Comparison of ENCODE assay signal across 17 cellular contexts in the genomic region with DNA sequence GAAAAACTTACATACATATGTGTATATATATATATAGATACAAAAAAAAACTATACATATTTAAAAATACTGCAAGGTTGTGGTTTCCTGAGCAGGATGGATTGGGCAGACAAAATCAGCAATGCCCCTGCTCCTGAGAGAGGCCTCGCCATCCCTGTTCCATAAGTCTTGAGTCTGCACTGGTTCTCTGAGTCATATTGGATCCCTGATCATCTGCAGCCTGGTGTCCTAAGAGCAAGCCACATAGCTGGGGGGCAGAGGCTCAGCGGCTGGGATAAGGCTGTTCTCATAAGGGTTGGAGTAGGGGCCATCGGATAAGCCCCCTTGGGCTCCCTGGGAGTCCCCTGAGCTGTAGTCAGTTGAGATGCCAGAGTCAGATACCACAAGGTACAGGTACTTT. TPM values are rescaled to one million over a fixed set of nuclear protein-coding genes. Genes with fewer than 3 reads are reported as not detected.
DNase-seq lines count a peak whose midpoint lies in the region; ATAC-seq, FAIRE-seq and TF ChIP-seq lines count a peak whose summit lies in the region.
"Had no signal": no experiment of that assay in that cellular context is flagged by ENCODE, and none has a peak within 500 bp of the region (broad histone marks: within the 10 kb centered on the region; RNA-seq: fewer than 3 reads in every experiment).

No MANE protein-coding gene starts in this region.

- H3K79me2 ChIP-seq in GM12878 (ENCODE audit: control insufficient read depth, insufficient read depth, low read length) = peaks cover 10% of the 10 kb centered on the region

- H2AK5ac ChIP-seq in neuronal stem cell (ENCODE audit: low read depth, low read length) = peak overlapping the region; percentile 78

- H3K27me3 ChIP-seq in HL-60 (ENCODE audit: insufficient read depth, poor library complexity, severe bottlenecking) (no peaks in the 10 kb centered on the region), GM12878 (replicated peaks in 1 of 2; ENCODE audit: control insufficient read depth in 2 of 2, insufficient read depth in 2 of 2, low read length in 1 of 2) (peaks cover 0 to 1% of the 10 kb centered on the region in 2 experiments; a peak in 2 of 4 replicates), neuronal stem cell (ENCODE audit: control insufficient read depth in 3 of 3, insufficient read depth in 3 of 3, low read depth in 1 of 3, low read length in 3 of 3) (peaks cover 3 to 9% (median 3%) of the 10 kb centered on the region in 3 experiments)
- H3K27me3 ChIP-seq: SJCRH30 had no signal

- H2BK5ac ChIP-seq in neuronal stem cell (ENCODE audit: low read length) = no peak overlapping the region

- in situ Hi-C loops in GM12878 (cut with MboI) = no loop called here

- H3K4me2 ChIP-seq in GM12878 (ENCODE audit: control insufficient read depth, insufficient read depth) = 0 out of 2 replicates have a peak overlapping the region, but pooled peaks have one; percentile 42
- no peak overlapping the region for H3K4me2 ChIP-seq in neuronal stem cell (ENCODE audit: insufficient read depth, low read length, poor library complexity, severe bottlenecking)
- H3K4me2 ChIP-seq: GM23338 had no signal

- peak overlapping the region; percentile 25 for H3K23ac ChIP-seq in neuronal stem cell (ENCODE audit: low read depth, low read length, poor library complexity)

- no peak overlapping the region for H2BK12ac ChIP-seq in neuronal stem cell (ENCODE audit: low read length)

- H3K27ac ChIP-seq in HL-60 (replicated peaks) = 0 out of 2 replicates have a peak overlapping the region, but pooled peaks have one; percentile 95
- no peak overlapping the region for H3K27ac ChIP-seq in GM12878 (ENCODE audit: control insufficient read depth, insufficient read depth)
- no peak overlapping the region for H3K27ac ChIP-seq in neuronal stem cell (replicated peaks; ENCODE audit: low read length)
- H3K27ac ChIP-seq: SJCRH30 had no signal

- no peak overlapping the region for H3K4me3 ChIP-seq in AG10803 (ENCODE audit: low read length)
- H3K4me3 ChIP-seq in HL-60 (replicated peaks; ENCODE audit: insufficient read depth, low read length) = no peak overlapping the region
- H3K4me3 ChIP-seq in GM12878 = no peak overlapping the region
- H3K4me3 ChIP-seq in neuronal stem cell (ENCODE audit: low read length in 2 of 2) = no peak overlapping the region
- H3K4me3 ChIP-seq: gastrocnemius medialis, GM23338, SJCRH30 had no signal

- H2AFZ ChIP-seq in GM12878 (ENCODE audit: control insufficient read depth, low read depth, low read length) = no peak overlapping the region
- H2AFZ ChIP-seq in neuronal stem cell (ENCODE audit: low read length) = no peak overlapping the region
- H2AFZ ChIP-seq: GM23338 had no signal

- TF ChIP-seq CTCF in AG10803 (conservative IDR thresholded peaks at IDR 0.05; ENCODE audit: low read length) = no peak
- TF ChIP-seq CTCF in HL-60 (IDR thresholded peaks at IDR 0.05; ENCODE audit: insufficient read depth, low read length) = no peak
- no peak for TF ChIP-seq CTCF in GM12878 (IDR thresholded peaks at IDR 0.05 in 2 of 3, conservative IDR thresholded peaks at IDR 0.05 in 1 of 3; ENCODE audit: control insufficient read depth in 2 of 3, extremely low read depth in 1 of 3, insufficient read depth in 1 of 3, low read depth in 3 of 3, low read length in 3 of 3)

- H4K91ac ChIP-seq in neuronal stem cell (ENCODE audit: low read depth, low read length, poor library complexity) = no peak overlapping the region

- no peaks in the 10 kb centered on the region for H3K36me3 ChIP-seq in GM12878 (ENCODE audit: control insufficient read depth in 2 of 2, insufficient read depth in 2 of 2, low read length in 1 of 2)
- H3K36me3 ChIP-seq in neuronal stem cell (replicated peaks in 1 of 2; ENCODE audit: control insufficient read depth in 2 of 2, insufficient read depth in 2 of 2, low read length in 2 of 2) = peaks cover 0 to 15% of the 10 kb centered on the region in 2 donors
- H3K36me3 ChIP-seq: gastrocnemius medialis, SJCRH30 had no signal

- no peak for ATAC-seq in GM12878
- ATAC-seq: activated T-cell treated with anti-CD3 and anti-CD28 coated beads, Interleukin-2, amount 50 U/mL, for 72 hours; CD8-positive, alpha-beta T cell; gastrocnemius medialis; GM23338; natural killer cell treated with Interleukin-12 subunit alpha and Interleukin-12 subunit beta and Interleukin-15 and Interleukin-18, amount 100 ng/mL, for 72 hours; WTC11 had no signal

- TF ChIP-seq POLR2A in GM12878 (IDR thresholded peaks at IDR 0.05; ENCODE audit: low read depth, low read length) = no peak

- no peak overlapping the region for H4K8ac ChIP-seq in neuronal stem cell (ENCODE audit: low read depth, low read length)

- H3K18ac ChIP-seq in neuronal stem cell (ENCODE audit: low read length) = no peak overlapping the region

- SMC1A ChIA-PET in GM12878 (lab: Charles Lee; ENCODE audit: uncharacterized antibody, unreplicated experiment) = interaction anchor here (0.6 to 6.1 kb wide), 13 partner anchors 9 to 211 kb away, joined by 3 to 40 read pairs (median 4); a partner anchor contains a TSS

- no peak overlapping the region for H2BK15ac ChIP-seq in neuronal stem cell (ENCODE audit: low read length)

- H3K9me3 ChIP-seq in GM12878 (replicated peaks; ENCODE audit: control insufficient read depth, insufficient read depth, low read length) (no peaks in the 10 kb centered on the region), neuronal stem cell (replicated peaks in 1 of 2; ENCODE audit: control insufficient read depth in 2 of 2, insufficient read depth in 1 of 2, low read depth in 1 of 2, low read length in 2 of 2) (peaks cover 0 to 1% of the 10 kb centered on the region in 2 donors)
- H3K9me3 ChIP-seq: gastrocnemius medialis, SJCRH30 had no signal

- peaks cover 31% of the 10 kb centered on the region for H3K4me1 ChIP-seq in GM12878 (ENCODE audit: control insufficient read depth, insufficient read depth, low read length)
- H3K4me1 ChIP-seq in neuronal stem cell (ENCODE audit: control insufficient read depth in 2 of 2, insufficient read depth in 1 of 2, low read depth in 1 of 2, low read length in 2 of 2) = peaks cover 24% of the 10 kb centered on the region in 2 donors
- H3K4me1 ChIP-seq: SJCRH30 had no signal

- H4K20me1 ChIP-seq in GM12878 (ENCODE audit: control insufficient read depth, insufficient read depth) = no peaks in the 10 kb centered on the region

- TF ChIP-seq RAD21 in GM12878 (IDR thresholded peaks at IDR 0.05; ENCODE audit: insufficient read depth, low read depth, low read length) = no peak

- H3K9ac ChIP-seq in GM12878 (ENCODE audit: control insufficient read depth, insufficient read depth, low read length) = no peak overlapping the region
- H3K9ac ChIP-seq in neuronal stem cell (ENCODE audit: low read depth, low read length, poor library complexity) = no peak overlapping the region

- POLR2A ChIA-PET in GM12878 (lab: Charles Lee) = interaction anchor here (1.1 to 4.8 kb wide), 8 partner anchors 9 to 181 kb away, joined by 3 to 48 read pairs (median 4); a partner anchor contains a TSS

- CTCF ChIA-PET in GM12878 (lab: Yijun Ruan, JAX) = interaction anchor here (0.6 to 5.6 kb wide), 23 partner anchors 10 to 341 kb away, joined by 3 to 62 read pairs (median 4); a partner anchor contains a TSS

- H3K79me1 ChIP-seq in neuronal stem cell (ENCODE audit: low read depth, low read length) = peaks cover 3% of the 10 kb centered on the region

- no peak overlapping the region for H2BK120ac ChIP-seq in neuronal stem cell (ENCODE audit: low read depth, low read length)

- BruUV-seq in GM12878 (replicated peaks; lab: Mats Ljungman, UMichigan) = no TSS peak

- WGBS in GM12878 (ENCODE audit: insufficient coverage, insufficient replicate concordance, low lambda C conversion rate, missing lambda C conversion rate) = 100% methylated on average over 3 of the region's 3 CpGs
- no CpG with 5 or more reads among the region's 3 CpGs for WGBS in neuronal stem cell (ENCODE audit: extremely low coverage in 2 of 2, insufficient read length in 2 of 2, insufficient replicate concordance in 1 of 2), 2 donors

- H3K4ac ChIP-seq in neuronal stem cell (ENCODE audit: low read length) = no peak overlapping the region

- no peak for FAIRE-seq in GM12878 (lab: Jason Lieb, UNC)

- intact Hi-C loops in GM12878 (cut with micrococcal nuclease; ENCODE audit: unreplicated experiment) = no loop called here

- peak overlapping the region; percentile 75 for H3K14ac ChIP-seq in neuronal stem cell (ENCODE audit: low read length)

- TF ChIP-seq EP300 in GM12878 (IDR thresholded peaks at IDR 0.05; ENCODE audit: borderline replicate concordance in 1 of 2, control insufficient read depth in 1 of 2, low read depth in 2 of 2, low read length in 2 of 2) = no peak

- RAD21 ChIA-PET in GM12878 (lab: Charles Lee; ENCODE audit: unreplicated experiment) = interaction anchor here (0.8 to 5.2 kb wide), 13 partner anchors 9 to 181 kb away, joined by 3 to 36 read pairs (median 3); a partner anchor contains a TSS

- DNase-seq in AG10803 (ENCODE audit: low read depth) (peak; percentile 20), HL-60 (ENCODE audit: low read depth in 1 of 2, low spot score in 1 of 2) (no peak), GM12878 (ENCODE audit: low read depth, low spot score) (no peak), neuronal stem cell (ENCODE audit: low spot score) (no peak), retina (no peak), NOMO-1 treated with dmso at 0.1 percent for 144 hours (lab: John Stamatoyannopoulos, UW; ENCODE audit: unreplicated experiment) (no peak), NCI-H128 (lab: John Stamatoyannopoulos, UW; ENCODE audit: unreplicated experiment) (no peak)
- DNase-seq in activated CD8-positive, alpha-beta memory T cell treated with anti-CD3 and anti-CD28 coated beads, Interleukin-2, amount 50 U/mL, for 4 hours = no peak
- DNase-seq: CD8-positive, alpha-beta T cell; cortex of kidney; NCI-H524 treated with DMSO at 0.1 percent for 48 hours had no signal

RNA-seq across cellular contexts. Expression of a gene that starts 3.3 kb away (rescaled TPM):
- total RNA-seq in GM12878 (2013; cell fraction: nucleolus; rRNA removed) = 4.9 and 5.2 TPM in 2 replicates
- 2.8 and 3.1 TPM in 2 replicates for total RNA-seq in GM12878 (2014; rRNA removed)
- 1.5 and 2.1 TPM in 2 replicates for total RNA-seq in GM12878 (2014; rRNA removed; fragmentation: Illumina TruSeq; extraction: Trizol)
- 2.6 and 3.0 TPM in 2 replicates for total RNA-seq in GM12878 (2021)
- polyA plus RNA-seq in GM12878 (2011; ENCODE audit: low read depth) = 0.60 TPM
- 1.2 and 2.3 TPM in 2 replicates for polyA plus RNA-seq in GM12878 (2011; rRNA removed)
- 2.6 and 3.6 TPM in 2 replicates for polyA plus RNA-seq in GM12878 (2011; cell fraction: cytosol; rRNA removed)
- polyA plus RNA-seq in GM12878 (2011; cell fraction: nucleus; rRNA removed) = 3.8 and 3.9 TPM in 2 replicates
- 1.5 and 2.2 TPM in 2 replicates for polyA plus RNA-seq in GM12878 (2012)
- polyA plus RNA-seq in GM12878 (2014; fragmentation: Illumina TruSeq; extraction: Trizol) = 0.35 and 1.6 TPM in 2 replicates
- polyA plus RNA-seq in GM12878 (2014; fragmentation: Nextera tagmentation; extraction: Ambion mirVana) = 1 to 10 TPM in 1 of 2 experiments, under 1 TPM in 1; 0.18 to 1.0 TPM
- 3.7 and 4.7 TPM in 2 replicates for polyA plus RNA-seq in GM12878 (2014; rRNA removed)
- 1 to 10 TPM; 5.3 to 6.5 TPM for polyA plus RNA-seq in GM12878 (2016; fragmentation: Nextera tagmentation; extraction: Ambion mirVana)
- 2.2 and 4.5 TPM in 2 replicates for polyA minus RNA-seq in GM12878 (2011; rRNA and poly(A)+ RNA removed)
- 1.3 and 1.5 TPM in 2 replicates for polyA minus RNA-seq in GM12878 (2011; cell fraction: cytosol; rRNA and poly(A)+ RNA removed)
- 2.9 and 5.1 TPM in 2 replicates for polyA minus RNA-seq in GM12878 (2011; cell fraction: nucleus; rRNA and poly(A)+ RNA removed)
- polyA plus RNA-seq in neuronal stem cell (2013, experiment 1 of 2) = 3.0 TPM
- 2.9 TPM for polyA plus RNA-seq in neuronal stem cell (2013, experiment 2 of 2)

RNA-seq across cellular contexts. Expression of a gene that starts 6.4 kb away (rescaled TPM):
- 8.5 and 12.7 TPM in 2 replicates for total RNA-seq in GM12878 (2013; cell fraction: nucleolus; rRNA removed)
- total RNA-seq in GM12878 (2014; rRNA removed) = 3.0 and 3.8 TPM in 2 replicates
- total RNA-seq in GM12878 (2014; rRNA removed; fragmentation: Illumina TruSeq; extraction: Trizol) = 1.2 and 1.4 TPM in 2 replicates
- total RNA-seq in GM12878 (2021) = 2.9 and 3.3 TPM in 2 replicates
- 1.2 TPM for polyA plus RNA-seq in GM12878 (2011; ENCODE audit: low read depth)
- 1.8 and 2.8 TPM in 2 replicates for polyA plus RNA-seq in GM12878 (2011; rRNA removed)
- 4.7 and 4.8 TPM in 2 replicates for polyA plus RNA-seq in GM12878 (2011; cell fraction: cytosol; rRNA removed)
- polyA plus RNA-seq in GM12878 (2011; cell fraction: nucleus; rRNA removed) = 6.8 and 7.8 TPM in 2 replicates
- polyA plus RNA-seq in GM12878 (2012) = 2.4 and 3.6 TPM in 2 replicates
- 0.65 and 1.4 TPM in 2 replicates for polyA plus RNA-seq in GM12878 (2014; fragmentation: Illumina TruSeq; extraction: Trizol)
- polyA plus RNA-seq in GM12878 (2014; fragmentation: Nextera tagmentation; extraction: Ambion mirVana) = under 1 TPM; 0.66 to 0.74 TPM
- 4.4 and 6.0 TPM in 2 replicates for polyA plus RNA-seq in GM12878 (2014; rRNA removed)
- 10 to 100 TPM in 1 of 2 experiments, 1 to 10 TPM in 1; 6.7 to 10.1 TPM for polyA plus RNA-seq in GM12878 (2016; fragmentation: Nextera tagmentation; extraction: Ambion mirVana)
- 1.7 and 4.5 TPM in 2 replicates for polyA minus RNA-seq in GM12878 (2011; rRNA and poly(A)+ RNA removed)
- polyA minus RNA-seq in GM12878 (2011; cell fraction: cytosol; rRNA and poly(A)+ RNA removed) = 2.3 and 2.5 TPM in 2 replicates
- 6.0 and 6.7 TPM in 2 replicates for polyA minus RNA-seq in GM12878 (2011; cell fraction: nucleus; rRNA and poly(A)+ RNA removed)
- polyA plus RNA-seq in neuronal stem cell (2013, experiment 1 of 2) = 3.7 TPM
- 3.4 TPM for polyA plus RNA-seq in neuronal stem cell (2013, experiment 2 of 2)

RNA-seq across cellular contexts. Expression of a gene that starts 22.5 kb away (rescaled TPM):
- total RNA-seq in GM12878 (2013; cell fraction: nucleolus; rRNA removed) = 2.3 and 4.2 TPM in 2 replicates
- total RNA-seq in GM12878 (2014; rRNA removed) (0.76 and 0.85 TPM in 2 replicates), GM12878 (2014; rRNA removed; fragmentation: Illumina TruSeq; extraction: Trizol) (0.23 and 0.31 TPM in 2 replicates), GM12878 (2021) (1.7 and 2.5 TPM in 2 replicates)
- polyA plus RNA-seq in GM12878 (2011; ENCODE audit: low read depth) = 1.2 TPM
- polyA plus RNA-seq in GM12878 (2011; rRNA removed) (0.22 and 0.27 TPM in 2 replicates), GM12878 (2014; fragmentation: Illumina TruSeq; extraction: Trizol) (0.43 and 0.56 TPM in 2 replicates), GM12878 (2014; fragmentation: Nextera tagmentation; extraction: Ambion mirVana) (under 1 TPM; 0.09 to 0.21 TPM), GM12878 (2014; rRNA removed) (1.8 and 2.8 TPM in 2 replicates), GM12878 (2016; fragmentation: Nextera tagmentation; extraction: Ambion mirVana) (1 to 10 TPM; 1.5 to 2.1 TPM)
- polyA plus RNA-seq in GM12878 (2011; cell fraction: cytosol; rRNA removed) = 0.46 and 0.69 TPM in 2 replicates
- polyA plus RNA-seq in GM12878 (2011; cell fraction: nucleus; rRNA removed) = 7.7 and 8.9 TPM in 2 replicates
- polyA plus RNA-seq in GM12878 (2012) = 3.9 and 5.1 TPM in 2 replicates
- 0.51 TPM in 1 of 2 replicates, not detected in the other for polyA minus RNA-seq in GM12878 (2011; rRNA and poly(A)+ RNA removed)
- polyA minus RNA-seq in GM12878 (2011; cell fraction: cytosol; rRNA and poly(A)+ RNA removed) = 1.1 and 2.7 TPM in 2 replicates
- 0.85 and 2.9 TPM in 2 replicates for polyA minus RNA-seq in GM12878 (2011; cell fraction: nucleus; rRNA and poly(A)+ RNA removed)
- 7.4 TPM for polyA plus RNA-seq in neuronal stem cell (2013, experiment 1 of 2)
- polyA plus RNA-seq in neuronal stem cell (2013, experiment 2 of 2) = 8.0 TPM

RNA-seq across cellular contexts. Expression of a gene that starts 31.4 kb away (rescaled TPM):
- 22.3 and 22.4 TPM in 2 replicates for total RNA-seq in GM12878 (2013; cell fraction: nucleolus; rRNA removed)
- 6.9 and 7.5 TPM in 2 replicates for total RNA-seq in GM12878 (2014; rRNA removed)
- total RNA-seq in GM12878 (2014; rRNA removed; fragmentation: Illumina TruSeq; extraction: Trizol) = 8.0 and 9.3 TPM in 2 replicates
- 9.1 and 10.4 TPM in 2 replicates for total RNA-seq in GM12878 (2021)
- 19.2 TPM for polyA plus RNA-seq in GM12878 (2011; ENCODE audit: low read depth)
- polyA plus RNA-seq in GM12878 (2011; rRNA removed) = 6.6 and 12.9 TPM in 2 replicates
- polyA plus RNA-seq in GM12878 (2011; cell fraction: cytosol; rRNA removed) = 12.2 and 12.3 TPM in 2 replicates
- polyA plus RNA-seq in GM12878 (2011; cell fraction: nucleus; rRNA removed) = 33.7 and 41.1 TPM in 2 replicates
- polyA plus RNA-seq in GM12878 (2012) = 27.5 and 36.1 TPM in 2 replicates
- polyA plus RNA-seq in GM12878 (2014; fragmentation: Illumina TruSeq; extraction: Trizol) = 6.6 and 12.2 TPM in 2 replicates
- 1 to 10 TPM in 1 of 2 experiments, under 1 TPM in 1; 0.61 to 3.9 TPM for polyA plus RNA-seq in GM12878 (2014; fragmentation: Nextera tagmentation; extraction: Ambion mirVana)
- 14.7 and 17.9 TPM in 2 replicates for polyA plus RNA-seq in GM12878 (2014; rRNA removed)
- polyA plus RNA-seq in GM12878 (2016; fragmentation: Nextera tagmentation; extraction: Ambion mirVana) = 10 to 100 TPM in 1 of 2 experiments, 1 to 10 TPM in 1; 9.8 to 13.0 TPM
- 4.5 and 11.5 TPM in 2 replicates for polyA minus RNA-seq in GM12878 (2011; rRNA and poly(A)+ RNA removed)
- 2.8 TPM in 1 of 2 replicates, not detected in the other for polyA minus RNA-seq in GM12878 (2011; cell fraction: cytosol; rRNA and poly(A)+ RNA removed)
- 6.3 and 7.8 TPM in 2 replicates for polyA minus RNA-seq in GM12878 (2011; cell fraction: nucleus; rRNA and poly(A)+ RNA removed)
- 5.4 TPM for polyA plus RNA-seq in neuronal stem cell (2013, experiment 1 of 2)
- 4.5 TPM for polyA plus RNA-seq in neuronal stem cell (2013, experiment 2 of 2)
- total RNA-seq: SJCRH30 had no signal

RNA-seq across cellular contexts. Expression of a gene that starts 31.7 kb away (rescaled TPM):
- total RNA-seq in GM12878 (2013; cell fraction: nucleolus; rRNA removed) = 48.5 and 52.3 TPM in 2 replicates
- total RNA-seq in GM12878 (2014; rRNA removed) (109 and 113 TPM in 2 replicates), GM12878 (2014; rRNA removed; fragmentation: Illumina TruSeq; extraction: Trizol) (46.8 and 54.5 TPM in 2 replicates), GM12878 (2021) (67.5 and 75.2 TPM in 2 replicates)
- 68.0 TPM for polyA plus RNA-seq in GM12878 (2011; ENCODE audit: low read depth)
- polyA plus RNA-seq in GM12878 (2011; rRNA removed) (48.2 and 86.1 TPM in 2 replicates), GM12878 (2014; fragmentation: Illumina TruSeq; extraction: Trizol) (36.3 and 90.5 TPM in 2 replicates), GM12878 (2014; fragmentation: Nextera tagmentation; extraction: Ambion mirVana) (10 to 100 TPM; 27.8 to 39.4 TPM), GM12878 (2014; rRNA removed) (118 and 120 TPM in 2 replicates), GM12878 (2016; fragmentation: Nextera tagmentation; extraction: Ambion mirVana) (100 to 1,000 TPM; 133 to 144 TPM)
- 255 and 312 TPM in 2 replicates for polyA plus RNA-seq in GM12878 (2011; cell fraction: cytosol; rRNA removed)
- 112 and 121 TPM in 2 replicates for polyA plus RNA-seq in GM12878 (2011; cell fraction: nucleus; rRNA removed)
- polyA plus RNA-seq in GM12878 (2012) = 61.9 and 69.9 TPM in 2 replicates
- 66.4 and 93.5 TPM in 2 replicates for polyA minus RNA-seq in GM12878 (2011; rRNA and poly(A)+ RNA removed)
- polyA minus RNA-seq in GM12878 (2011; cell fraction: cytosol; rRNA and poly(A)+ RNA removed) = 20.4 and 29.1 TPM in 2 replicates
- 10.4 and 15.1 TPM in 2 replicates for polyA minus RNA-seq in GM12878 (2011; cell fraction: nucleus; rRNA and poly(A)+ RNA removed)
- polyA plus RNA-seq in neuronal stem cell (2013, experiment 1 of 2) = 57.4 TPM
- 54.0 TPM for polyA plus RNA-seq in neuronal stem cell (2013, experiment 2 of 2)
